In genomic region chr16:88619859-88620655, GRCh38 we compare ENCODE assay signal across 11 cellular contexts. TPM values are rescaled to one million over a fixed set of nuclear protein-coding genes. Genes with fewer than 3 reads are reported as not detected.
DNase-seq lines count a peak whose midpoint lies in the region; TF ChIP-seq lines count a peak whose summit lies in the region.
"Had no signal": no experiment of that assay in that cellular context is flagged by ENCODE, and none has a peak within 500 bp of the region (broad histone marks: within the 10 kb centered on the region; RNA-seq: fewer than 3 reads in every experiment).

No MANE protein-coding gene starts in this region.

- peaks cover 39% of the 10 kb centered on the region for H3K4me1 Mint-ChIP-seq in endodermal cell

- no peaks in the 10 kb centered on the region for H3K27me3 ChIP-seq in endodermal cell (ENCODE audit: control insufficient read depth, insufficient read depth, low read length, poor library complexity, severe bottlenecking)
- H3K27me3 ChIP-seq: cardiac muscle cell had no signal

- DNase-seq in T follicular helper cell (ENCODE audit: low read depth) (peak; percentile 68), endodermal cell (no peak), 8988T (no peak), DMS79 (lab: John Stamatoyannopoulos, UW) (no peak), NCI-H446 (lab: John Stamatoyannopoulos, UW) (no peak)
- DNase-seq in activated CD8-positive, alpha-beta memory T cell treated with anti-CD3 and anti-CD28 coated beads, Interleukin-2, amount 50 U/mL, for 48 hours, result peak; percentile 62
- DNase-seq in stimulated activated CD8-positive, alpha-beta memory T cell treated with anti-CD3 and anti-CD28 coated beads, Interleukin-4, amount 100 ng/mL, for 48 hours, result peak; percentile 74
- DNase-seq: naive B cell, NCI-H2029, SIG-M5 had no signal

- no peaks in the 10 kb centered on the region for H3K27me3 Mint-ChIP-seq in endodermal cell (ENCODE audit: insufficient read depth)
- H3K27me3 Mint-ChIP-seq: naive B cell had no signal

- peak overlapping the region; percentile 85 for H3K27ac Mint-ChIP-seq in endodermal cell

- peaks cover 60% of the 10 kb centered on the region for H3K36me3 ChIP-seq in endodermal cell (ENCODE audit: control insufficient read depth, insufficient read depth, low read length)

- H3K36me3 Mint-ChIP-seq in endodermal cell (ENCODE audit: low read depth), result peaks cover 45% of the 10 kb centered on the region

- H3K9me3 Mint-ChIP-seq in endodermal cell, result no peaks in the 10 kb centered on the region
- H3K9me3 Mint-ChIP-seq: naive B cell had no signal

- H3K9ac ChIP-seq in endodermal cell (ENCODE audit: extremely low read depth, low read length, poor library complexity, severe bottlenecking), result no peak overlapping the region

- peaks cover 36% of the 10 kb centered on the region for H3K4me1 ChIP-seq in endodermal cell (ENCODE audit: control insufficient read depth, insufficient read depth, low read length)

- no peak overlapping the region for H3K27ac ChIP-seq in endodermal cell (ENCODE audit: low read depth, low read length)
- H3K27ac ChIP-seq: cardiac muscle cell had no signal

- WGBS in endodermal cell (ENCODE audit: insufficient coverage in 1 of 2, insufficient read length in 1 of 2), 2 experiments, result 96 to 98% methylated on average over 8 to 11 of the region's 11 CpGs

- no peaks in the 10 kb centered on the region for H3K9me3 ChIP-seq in endodermal cell (ENCODE audit: control insufficient read depth, low read length)

- H3K4me3 Mint-ChIP-seq in endodermal cell, result no peak overlapping the region

- no peak overlapping the region for H3K4me3 ChIP-seq in endodermal cell (ENCODE audit: low read length)
- H3K4me3 ChIP-seq: cardiac muscle cell had no signal

- TF ChIP-seq CTCF in endodermal cell (conservative IDR thresholded peaks at IDR 0.05), result no peak

RNA-seq across cellular contexts. Expression of gene IL17C, which starts 18.3 kb away (rescaled TPM):
- total RNA-seq in endodermal cell, result not detected
- polyA plus RNA-seq in endodermal cell (2013, experiment 1 of 2), result not detected
- polyA plus RNA-seq in endodermal cell (2013, experiment 2 of 2), result not detected
- total RNA-seq: cardiac muscle cell had no signal
- polyA plus RNA-seq: cardiac muscle cell had no signal

RNA-seq across cellular contexts. Expression of gene CYBA, which starts 30.8 kb away (rescaled TPM):
- total RNA-seq in endodermal cell, result 100 to 1,000 TPM; 188 to 220 TPM
- 63.0 TPM for polyA plus RNA-seq in endodermal cell (2013, experiment 1 of 2)
- 54.6 TPM for polyA plus RNA-seq in endodermal cell (2013, experiment 2 of 2)

RNA-seq across cellular contexts. Expression of gene MVD, which starts 42.8 kb away (rescaled TPM):
- total RNA-seq in endodermal cell, result 10 to 100 TPM; 79.8 to 81.4 TPM
- 111 TPM for polyA plus RNA-seq in endodermal cell (2013, experiment 1 of 2)
- polyA plus RNA-seq in endodermal cell (2013, experiment 2 of 2), result 106 TPM

RNA-seq across cellular contexts. Expression of gene ZC3H18, which starts 49.9 kb away (rescaled TPM):
- total RNA-seq in endodermal cell, result 10 to 100 TPM; 75.4 to 76.6 TPM
- polyA plus RNA-seq in endodermal cell (2013, experiment 1 of 2), result 68.2 TPM
- polyA plus RNA-seq in endodermal cell (2013, experiment 2 of 2), result 57.8 TPM

Comparison
In these comparisons a context has a peak if more than half of its experiments do, and no peak if none do; other contexts are left out.
1. DNase-seq: peak in T follicular helper cell (single experiment), activated CD8-positive, alpha-beta memory T cell treated with anti-CD3 and anti-CD28 coated beads, Interleukin-2, amount 50 U/mL, for 48 hours (single experiment) and stimulated activated CD8-positive, alpha-beta memory T cell treated with anti-CD3 and anti-CD28 coated beads, Interleukin-4, amount 100 ng/mL, for 48 hours (single experiment); none in endodermal cell (single experiment), 8988T (single experiment), DMS79 (single experiment) and NCI-H446 (0 of 2).